Comparison of ENCODE assay signal across 2 cellular contexts in the genomic region with DNA sequence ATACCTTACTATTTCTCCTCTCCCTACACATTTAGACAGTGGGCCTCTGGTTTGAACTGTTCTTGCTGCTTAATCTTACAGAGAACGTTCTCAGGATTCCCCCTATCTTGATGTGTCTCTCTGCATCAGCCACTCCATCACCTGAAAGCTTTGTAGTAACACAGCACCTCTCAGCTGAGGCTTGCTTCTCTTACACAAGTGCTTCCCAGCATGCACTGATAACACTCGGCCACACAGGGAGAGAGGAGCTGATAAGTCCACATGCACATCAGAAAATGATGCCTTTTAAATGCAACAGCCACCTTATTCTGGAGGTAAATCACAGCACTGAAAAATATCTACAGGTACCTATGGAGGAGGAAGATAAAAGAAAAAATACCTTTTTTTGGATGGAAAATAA.
TF ChIP-seq lines count a peak whose summit lies in the region.

No MANE protein-coding gene starts in this region.

TF ChIP-seq in A549, 52 proteins besides CTCF, POLR2A, EP300 and RAD21:
- TF ChIP-seq, protein P1, sequence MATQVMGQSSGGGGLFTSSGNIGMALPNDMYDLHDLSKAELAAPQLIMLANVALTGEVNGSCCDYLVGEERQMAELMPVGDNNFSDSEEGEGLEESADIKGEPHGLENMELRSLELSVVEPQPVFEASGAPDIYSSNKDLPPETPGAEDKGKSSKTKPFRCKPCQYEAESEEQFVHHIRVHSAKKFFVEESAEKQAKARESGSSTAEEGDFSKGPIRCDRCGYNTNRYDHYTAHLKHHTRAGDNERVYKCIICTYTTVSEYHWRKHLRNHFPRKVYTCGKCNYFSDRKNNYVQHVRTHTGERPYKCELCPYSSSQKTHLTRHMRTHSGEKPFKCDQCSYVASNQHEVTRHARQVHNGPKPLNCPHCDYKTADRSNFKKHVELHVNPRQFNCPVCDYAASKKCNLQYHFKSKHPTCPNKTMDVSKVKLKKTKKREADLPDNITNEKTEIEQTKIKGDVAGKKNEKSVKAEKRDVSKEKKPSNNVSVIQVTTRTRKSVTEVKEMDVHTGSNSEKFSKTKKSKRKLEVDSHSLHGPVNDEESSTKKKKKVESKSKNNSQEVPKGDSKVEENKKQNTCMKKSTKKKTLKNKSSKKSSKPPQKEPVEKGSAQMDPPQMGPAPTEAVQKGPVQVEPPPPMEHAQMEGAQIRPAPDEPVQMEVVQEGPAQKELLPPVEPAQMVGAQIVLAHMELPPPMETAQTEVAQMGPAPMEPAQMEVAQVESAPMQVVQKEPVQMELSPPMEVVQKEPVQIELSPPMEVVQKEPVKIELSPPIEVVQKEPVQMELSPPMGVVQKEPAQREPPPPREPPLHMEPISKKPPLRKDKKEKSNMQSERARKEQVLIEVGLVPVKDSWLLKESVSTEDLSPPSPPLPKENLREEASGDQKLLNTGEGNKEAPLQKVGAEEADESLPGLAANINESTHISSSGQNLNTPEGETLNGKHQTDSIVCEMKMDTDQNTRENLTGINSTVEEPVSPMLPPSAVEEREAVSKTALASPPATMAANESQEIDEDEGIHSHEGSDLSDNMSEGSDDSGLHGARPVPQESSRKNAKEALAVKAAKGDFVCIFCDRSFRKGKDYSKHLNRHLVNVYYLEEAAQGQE (IDR thresholded peaks at IDR 0.05): no peak
- TF ChIP-seq CBX8 (IDR thresholded peaks at IDR 0.05) (no peak), TP53 (CRISPR knock-in tag; IDR thresholded peaks at IDR 0.05) (no peak), MAX (IDR thresholded peaks at IDR 0.05) (no peak), PHF8 (IDR thresholded peaks at IDR 0.05; ENCODE audit: borderline replicate concordance, low read depth) (no peak), ELK1 (IDR thresholded peaks at IDR 0.05; ENCODE audit: low read depth, low read length) (no peak), BCL3 (IDR thresholded peaks at IDR 0.05) (no peak), HOXB5 (CRISPR knock-in tag; IDR thresholded peaks at IDR 0.05) (no peak), MYC (IDR thresholded peaks at IDR 0.05; ENCODE audit: borderline replicate concordance, low read length) (no peak)
TF ChIP-seq in A549: peak in this region for 0.

TF ChIP-seq in H1, 55 proteins besides CTCF, POLR2A, EP300 and RAD21:
- no peak for TF ChIP-seq CHD2 (IDR thresholded peaks at IDR 0.05; ENCODE audit: low read length)
- no peak for TF ChIP-seq HDAC2 (IDR thresholded peaks at IDR 0.05; ENCODE audit: borderline replicate concordance in 1 of 2, low read depth in 2 of 2, low read length in 2 of 2)
- TF ChIP-seq EGR1 (IDR thresholded peaks at IDR 0.05; ENCODE audit: borderline replicate concordance, low read depth, low read length): no peak
- TF ChIP-seq, protein P2, sequence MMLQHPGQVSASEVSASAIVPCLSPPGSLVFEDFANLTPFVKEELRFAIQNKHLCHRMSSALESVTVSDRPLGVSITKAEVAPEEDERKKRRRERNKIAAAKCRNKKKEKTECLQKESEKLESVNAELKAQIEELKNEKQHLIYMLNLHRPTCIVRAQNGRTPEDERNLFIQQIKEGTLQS (IDR thresholded peaks at IDR 0.05; ENCODE audit: insufficient read depth, low read depth, low read length): no peak
- TF ChIP-seq RNF2 (IDR thresholded peaks at IDR 0.05; ENCODE audit: borderline replicate concordance, low read depth, low read length, missing control alignments, poor library complexity, severe bottlenecking): no peak
- no peak for TF ChIP-seq KDM4A (IDR thresholded peaks at IDR 0.05; ENCODE audit: low read depth, low read length, severe bottlenecking)
- no peak for TF ChIP-seq SP2 (IDR thresholded peaks at IDR 0.05; ENCODE audit: low read length)
- no peak for TF ChIP-seq ZNF274 (IDR thresholded peaks at IDR 0.05; ENCODE audit: borderline replicate concordance, extremely low read depth, low read length)
- TF ChIP-seq TCF12 (IDR thresholded peaks at IDR 0.05; ENCODE audit: low read depth, low read length): no peak
- no peak for TF ChIP-seq KDM5A (IDR thresholded peaks at IDR 0.05; ENCODE audit: low read length)
- no peak for TF ChIP-seq GTF2F1 (IDR thresholded peaks at IDR 0.05; ENCODE audit: borderline replicate concordance, low read depth, low read length)
- TF ChIP-seq YY1 (IDR thresholded peaks at IDR 0.05; ENCODE audit: low read depth, low read length): no peak
- TF ChIP-seq TEAD4 (IDR thresholded peaks at IDR 0.05; ENCODE audit: low read depth, low read length): no peak
- TF ChIP-seq BACH1 (IDR thresholded peaks at IDR 0.05; ENCODE audit: low read length): no peak
- TF ChIP-seq TAF7 (optimal IDR thresholded peaks at IDR 0.05; ENCODE audit: borderline replicate concordance, low read depth, low read length): no peak
- TF ChIP-seq CTBP2 (IDR thresholded peaks at IDR 0.05; ENCODE audit: borderline replicate concordance, insufficient read depth, insufficient read length, low read length): no peak
- TF ChIP-seq, protein P3, sequence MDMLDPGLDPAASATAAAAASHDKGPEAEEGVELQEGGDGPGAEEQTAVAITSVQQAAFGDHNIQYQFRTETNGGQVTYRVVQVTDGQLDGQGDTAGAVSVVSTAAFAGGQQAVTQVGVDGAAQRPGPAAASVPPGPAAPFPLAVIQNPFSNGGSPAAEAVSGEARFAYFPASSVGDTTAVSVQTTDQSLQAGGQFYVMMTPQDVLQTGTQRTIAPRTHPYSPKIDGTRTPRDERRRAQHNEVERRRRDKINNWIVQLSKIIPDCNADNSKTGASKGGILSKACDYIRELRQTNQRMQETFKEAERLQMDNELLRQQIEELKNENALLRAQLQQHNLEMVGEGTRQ (IDR thresholded peaks at IDR 0.05; ENCODE audit: low read length): no peak
- no peak for TF ChIP-seq NANOG (IDR thresholded peaks at IDR 0.05; ENCODE audit: insufficient read depth, low read depth, low read length, poor library complexity, severe bottlenecking)
- TF ChIP-seq GABPA (IDR thresholded peaks at IDR 0.05; ENCODE audit: borderline replicate concordance, insufficient read depth, low read length): no peak
